ENCODE assay signal across 1 cellular context in genomic region chr14:22607291-22607690, GRCh38.
TF ChIP-seq lines count a peak whose summit lies in the region.

No MANE protein-coding gene starts in this region.

TF ChIP-seq in HepG2, 621 proteins besides CTCF, POLR2A, EP300 and RAD21:
- 0 out of 2 replicates have a peak, but pooled peaks have one; percentile 70 for TF ChIP-seq ZNF251 (CRISPR knock-in tag; IDR thresholded peaks at IDR 0.05)
- TF ChIP-seq ZBTB40 (IDR thresholded peaks at IDR 0.05) = no peak
- peak; percentile 17; the same call in 1 of the 2 replicates for TF ChIP-seq ZBTB40 (CRISPR knock-in tag; IDR thresholded peaks at IDR 0.05)
- no peak for TF ChIP-seq ZBTB42 (CRISPR knock-in tag; IDR thresholded peaks at IDR 0.05)
- TF ChIP-seq RXRA (CRISPR knock-in tag; IDR thresholded peaks at IDR 0.05) = peak; percentile 14; the same call in 1 of the 2 replicates
- TF ChIP-seq NRL (CRISPR knock-in tag; IDR thresholded peaks at IDR 0.05; ENCODE audit: borderline replicate concordance) = peak; percentile 42; the same call in 1 of the 2 replicates
- TF ChIP-seq SRSF1 (optimal IDR thresholded peaks at IDR 0.05; ENCODE audit: low read depth, low read length) = no peak
- no peak for TF ChIP-seq TARDBP (CRISPR knock-in tag; IDR thresholded peaks at IDR 0.05)
- TF ChIP-seq THAP9 (CRISPR knock-in tag; IDR thresholded peaks at IDR 0.05; ENCODE audit: borderline replicate concordance) = no peak
- no peak for TF ChIP-seq ZNF17 (CRISPR knock-in tag; IDR thresholded peaks at IDR 0.05)
- no peak for TF ChIP-seq TCF12 (IDR thresholded peaks at IDR 0.05)
- TF ChIP-seq TCF12 (CRISPR knock-in tag; IDR thresholded peaks at IDR 0.05) = no peak
- TF ChIP-seq ZNF740 (CRISPR knock-in tag; IDR thresholded peaks at IDR 0.05) = no peak
- no peak for TF ChIP-seq TAF15 (IDR thresholded peaks at IDR 0.05; ENCODE audit: low read depth, low read length, poor library complexity, severe bottlenecking)
- no peak for TF ChIP-seq GFI1 (CRISPR knock-in tag; IDR thresholded peaks at IDR 0.05; ENCODE audit: borderline replicate concordance)
- TF ChIP-seq PITX1 (CRISPR knock-in tag; IDR thresholded peaks at IDR 0.05) = no peak
